ENCODE assay signal across 27 cellular contexts in genomic region chr22:47128216-47129215, GRCh38.
DNase-seq lines count a peak whose midpoint lies in the region; ATAC-seq and TF ChIP-seq lines count a peak whose summit lies in the region.
"Had no signal": no experiment of that assay in that cellular context is flagged by ENCODE, and none has a peak within 500 bp of the region (broad histone marks: within the 10 kb centered on the region; RNA-seq: fewer than 3 reads in every experiment).

No MANE protein-coding gene starts in this region.

- no peak for TF ChIP-seq POLR2A in adrenal gland (IDR thresholded peaks at IDR 0.05)

- H3K27ac ChIP-seq in RWPE1 (peak overlapping the region; percentile 65), adrenal gland (no peak overlapping the region)
- H3K27ac ChIP-seq in naive thymus-derived CD4-positive, alpha-beta T cell (ENCODE audit: low read depth, low read length), result no peak overlapping the region
- H3K27ac ChIP-seq: BLaER1, dorsolateral prefrontal cortex, ovary, thyroid gland had no signal

- H3K4me1 Mint-ChIP-seq in natural killer cell treated with Interleukin-12 subunit alpha and Interleukin-12 subunit beta and Interleukin-15 and Interleukin-18, amount 100 ng/mL, for 72 hours (ENCODE audit: low read depth in 2 of 2), result peaks cover 4 to 12% of the 10 kb centered on the region in 2 donors
- H3K4me1 Mint-ChIP-seq in natural killer cell, result peaks cover 4 to 22% of the 10 kb centered on the region in 2 donors
- H3K4me1 Mint-ChIP-seq in naive thymus-derived CD4-positive, alpha-beta T cell, result peaks cover 3 to 19% (median 10%) of the 10 kb centered on the region in 7 donors

- no peaks in the 10 kb centered on the region for H3K27me3 Mint-ChIP-seq in natural killer cell treated with Interleukin-12 subunit alpha and Interleukin-12 subunit beta and Interleukin-15 and Interleukin-18, amount 100 ng/mL, for 72 hours
- no peaks in the 10 kb centered on the region for H3K27me3 Mint-ChIP-seq in natural killer cell (ENCODE audit: low read depth in 2 of 2)
- H3K27me3 Mint-ChIP-seq in naive thymus-derived CD4-positive, alpha-beta T cell, result no peaks in the 10 kb centered on the region
- H3K27me3 Mint-ChIP-seq: brain; stimulated activated naive CD8-positive, alpha-beta T cell treated with anti-CD3 and anti-CD28 coated beads, Interleukin-15, Interleukin-2, amounts not matched to agents 100 ng/mL and 50 ng/mL, for 24 hours had no signal

- DNase-seq in natural killer cell treated with Interleukin-12 subunit alpha and Interleukin-12 subunit beta and Interleukin-15 and Interleukin-18, amount 100 ng/mL, for 72 hours (ENCODE audit: low spot score), result peak; percentile 26
- DNase-seq in natural killer cell (no peak), RWPE1 (ENCODE audit: low spot score) (no peak), mucosa of descending colon (peak in 2 of 3 donors; percentile 23 to 27), UCSD-AML1 (lab: John Stamatoyannopoulos, UW; ENCODE audit: unreplicated experiment) (no peak), adrenal gland (no peak)
- DNase-seq in naive thymus-derived CD4-positive, alpha-beta T cell, result no peak
- DNase-seq: activated CD4-positive, alpha-beta T cell treated with anti-CD3 and anti-CD28 coated beads for 48 hours; activated effector memory CD4-positive, alpha-beta T cell treated with Interleukin-2 at 50 U/mL for 16 hours; activated T-cell treated with anti-CD3 and anti-CD28 coated beads, Interleukin-2, amount 50 U/mL, for 1 hour; DMS53; NCI-H1436; NCI-H2081; NCI-H345; NCI-H748 treated with DMSO at 0.1 percent for 48 hours; nephron progenitor cell; retina; SHP77 treated with DMSO at 0.1 percent for 48 hours; WERI-Rb-1 had no signal

- POLR2A ChIA-PET in RWPE1 (lab: Yijun Ruan, JAX; ENCODE audit: low non-redundant PET), result no interaction called here
- POLR2A ChIA-PET in naive thymus-derived CD4-positive, alpha-beta T cell (lab: Charles Lee), result no interaction called here

- H3K36me3 ChIP-seq in mucosa of descending colon (ENCODE audit: low read depth) (no peaks in the 10 kb centered on the region), adrenal gland (replicated peaks in 1 of 2) (no peaks in the 10 kb centered on the region)
- H3K36me3 ChIP-seq in naive thymus-derived CD4-positive, alpha-beta T cell (ENCODE audit: control insufficient read depth in 2 of 3, insufficient read depth in 3 of 3, low read length in 3 of 3), result peaks cover 0 to 7% (median 0%) of the 10 kb centered on the region in 3 experiments
- H3K36me3 ChIP-seq: ovary, thyroid gland, WERI-Rb-1 had no signal

- H3K36me3 Mint-ChIP-seq in natural killer cell treated with Interleukin-12 subunit alpha and Interleukin-12 subunit beta and Interleukin-15 and Interleukin-18, amount 100 ng/mL, for 72 hours, result no peaks in the 10 kb centered on the region
- no peaks in the 10 kb centered on the region for H3K36me3 Mint-ChIP-seq in natural killer cell
- H3K36me3 Mint-ChIP-seq in naive thymus-derived CD4-positive, alpha-beta T cell, result peaks cover 0 to 27% (median 3%) of the 10 kb centered on the region in 5 donors
- H3K36me3 Mint-ChIP-seq: brain had no signal

- H3K27ac Mint-ChIP-seq in natural killer cell treated with Interleukin-12 subunit alpha and Interleukin-12 subunit beta and Interleukin-15 and Interleukin-18, amount 100 ng/mL, for 72 hours, result no peak overlapping the region
- H3K27ac Mint-ChIP-seq in natural killer cell, result no peak overlapping the region
- H3K27ac Mint-ChIP-seq in naive thymus-derived CD4-positive, alpha-beta T cell, result peak overlapping the region in 1 of 9 donors; percentile 10
- H3K27ac Mint-ChIP-seq: nephron progenitor cell; stimulated activated naive CD8-positive, alpha-beta T cell treated with anti-CD3 and anti-CD28 coated beads, Interleukin-15, Interleukin-2, amounts not matched to agents 100 ng/mL and 50 ng/mL, for 24 hours; T-helper 2 cell treated with Interferon-gamma antibody and Interleukin-4, amounts not matched to agents 5 μg/mL and 100 μg/mL, for 36 hours had no signal

- no peak for ATAC-seq in natural killer cell treated with Interleukin-12 subunit alpha and Interleukin-12 subunit beta and Interleukin-15 and Interleukin-18, amount 100 ng/mL, for 72 hours
- ATAC-seq in natural killer cell, result no peak
- no peak for ATAC-seq in mucosa of descending colon
- ATAC-seq in naive thymus-derived CD4-positive, alpha-beta T cell, result no peak

- H3K9me3 ChIP-seq in mucosa of descending colon (no peaks in the 10 kb centered on the region), adrenal gland (replicated peaks in 1 of 3) (no peaks in the 10 kb centered on the region)
- H3K9me3 ChIP-seq in naive thymus-derived CD4-positive, alpha-beta T cell (ENCODE audit: control insufficient read depth in 2 of 3, low read length in 3 of 3), result no peaks in the 10 kb centered on the region
- H3K9me3 ChIP-seq: BLaER1, ovary, thyroid gland had no signal

- 92 to 94% (median 94%) methylated on average over 18 to 26 of the region's 28 CpGs for WGBS in adrenal gland, 4 donors

- intact Hi-C loops in natural killer cell (cut with micrococcal nuclease) (no loop called here), mucosa of descending colon (cut with DNase I, micrococcal nuclease) (no loop called here), adrenal gland (cut with DNase I) (no loop called here)
- intact Hi-C loops in naive thymus-derived CD4-positive, alpha-beta T cell (cut with micrococcal nuclease), result no loop called here

- no peak overlapping the region for H3K4me3 Mint-ChIP-seq in natural killer cell treated with Interleukin-12 subunit alpha and Interleukin-12 subunit beta and Interleukin-15 and Interleukin-18, amount 100 ng/mL, for 72 hours
- H3K4me3 Mint-ChIP-seq in natural killer cell, result no peak overlapping the region
- H3K4me3 Mint-ChIP-seq in naive thymus-derived CD4-positive, alpha-beta T cell, result no peak overlapping the region
- H3K4me3 Mint-ChIP-seq: brain; nephron progenitor cell; stimulated activated naive CD8-positive, alpha-beta T cell treated with anti-CD3 and anti-CD28 coated beads, Interleukin-15, Interleukin-2, amounts not matched to agents 100 ng/mL and 50 ng/mL, for 24 hours; T-helper 2 cell treated with Interferon-gamma antibody and Interleukin-4, amounts not matched to agents 5 μg/mL and 100 μg/mL, for 36 hours had no signal

- TF ChIP-seq CTCF in natural killer cell (IDR thresholded peaks at IDR 0.05) (no peak), RWPE1 (conservative IDR thresholded peaks at IDR 0.05; ENCODE audit: low read depth) (no peak), mucosa of descending colon (IDR thresholded peaks at IDR 0.05) (no peak), adrenal gland (IDR thresholded peaks at IDR 0.05) (no peak)

- no peak overlapping the region for H3K4me3 ChIP-seq in mucosa of descending colon
- H3K4me3 ChIP-seq in adrenal gland, result no peak overlapping the region
- H3K4me3 ChIP-seq in naive thymus-derived CD4-positive, alpha-beta T cell (ENCODE audit: low read length), result no peak overlapping the region
- H3K4me3 ChIP-seq: BLaER1, dorsolateral prefrontal cortex, ovary, skin epidermis, thyroid gland had no signal

- H3K4me1 ChIP-seq in mucosa of descending colon (ENCODE audit: low read depth) (peaks cover 8% of the 10 kb centered on the region), adrenal gland (replicated peaks in 1 of 2) (no peaks in the 10 kb centered on the region)
- no peaks in the 10 kb centered on the region for H3K4me1 ChIP-seq in naive thymus-derived CD4-positive, alpha-beta T cell (ENCODE audit: control insufficient read depth in 2 of 2, insufficient read depth in 2 of 2, low read length in 2 of 2)
- H3K4me1 ChIP-seq: BLaER1, thyroid gland had no signal

- CTCF ChIA-PET in RWPE1 (lab: Yijun Ruan, JAX), result interaction anchor here (0.7 kb wide), 2 partner anchors 70 to 96 kb away, joined by 3 to 5 read pairs; no protein-coding TSS in a partner anchor
- CTCF ChIA-PET in naive thymus-derived CD4-positive, alpha-beta T cell (lab: Charles Lee), result no interaction called here

- no peaks in the 10 kb centered on the region for H3K27me3 ChIP-seq in adrenal gland
- no peaks in the 10 kb centered on the region for H3K27me3 ChIP-seq in naive thymus-derived CD4-positive, alpha-beta T cell (ENCODE audit: control insufficient read depth in 2 of 2, insufficient read depth in 2 of 2, low read length in 2 of 2)
- H3K27me3 ChIP-seq: BLaER1, dorsolateral prefrontal cortex, ovary, thyroid gland had no signal

- H3K9me3 Mint-ChIP-seq in natural killer cell treated with Interleukin-12 subunit alpha and Interleukin-12 subunit beta and Interleukin-15 and Interleukin-18, amount 100 ng/mL, for 72 hours, result no peaks in the 10 kb centered on the region
- H3K9me3 Mint-ChIP-seq in natural killer cell, result no peaks in the 10 kb centered on the region
- H3K9me3 Mint-ChIP-seq in naive thymus-derived CD4-positive, alpha-beta T cell, result no peaks in the 10 kb centered on the region
- H3K9me3 Mint-ChIP-seq: nephron progenitor cell; stimulated activated naive CD8-positive, alpha-beta T cell treated with anti-CD3 and anti-CD28 coated beads, Interleukin-15, Interleukin-2, amounts not matched to agents 100 ng/mL and 50 ng/mL, for 24 hours; T-helper 2 cell treated with Interferon-gamma antibody and Interleukin-4, amounts not matched to agents 5 μg/mL and 100 μg/mL, for 36 hours had no signal

Comparison
In these comparisons a context has a peak if more than half of its experiments do, and no peak if none do; other contexts are left out.
1. DNase-seq: peak in natural killer cell treated with Interleukin-12 subunit alpha and Interleukin-12 subunit beta and Interleukin-15 and Interleukin-18, amount 100 ng/mL, for 72 hours (single experiment) and mucosa of descending colon (2 of 3); none in natural killer cell (single experiment), RWPE1 (single experiment), UCSD-AML1 (single experiment), adrenal gland (0 of 7) and naive thymus-derived CD4-positive, alpha-beta T cell (0 of 9).